ENCODE assay signal across 9 cellular contexts in genomic region chr1:103107696-103108524, GRCh38. TPM values are rescaled to one million over a fixed set of nuclear protein-coding genes. Genes with fewer than 3 reads are reported as not detected.
DNase-seq lines count a peak whose midpoint lies in the region; ATAC-seq and TF ChIP-seq lines count a peak whose summit lies in the region.
"Had no signal": no experiment of that assay in that cellular context is flagged by ENCODE, and none has a peak within 500 bp of the region (broad histone marks: within the 10 kb centered on the region; RNA-seq: fewer than 3 reads in every experiment).

TSS of gene COL11A1 (minus strand) at chr1:103108522. CDS start at chr1:103108178, 344 bp downstream.

- intact Hi-C loops in transverse colon (cut with DNase I; ENCODE audit: low total_unique reads), result loop anchor here (10.0 kb wide), 1 partner anchor 407 kb away; no protein-coding TSS in a partner anchor

- no peak within 1 kb of the TSS for H3K27ac Mint-ChIP-seq in naive B cell

- peak within 1 kb of the TSS in 5 of 8 donors; percentile 16 to 42 (median 24) for H3K4me3 Mint-ChIP-seq in naive B cell

- peaks cover 0 to 8% of the 10 kb centered on the region in 2 donors for H3K36me3 Mint-ChIP-seq in naive B cell

- no peak for TF ChIP-seq EP300 in transverse colon (IDR thresholded peaks at IDR 0.05; ENCODE audit: low read depth)

- H3K27me3 ChIP-seq in transverse colon (peaks cover 29% of the 10 kb centered on the region), SJCRH30 (no peaks in the 10 kb centered on the region)

- 0 to 9% methylated on average over 8 to 26 of the region's 26 CpGs for WGBS in transverse colon (ENCODE audit: low coverage in 1 of 2), 2 donors

- DNase-seq in NCI-H2107 treated with DMSO at 0.1 percent for 48 hours (lab: John Stamatoyannopoulos, UW; ENCODE audit: unreplicated experiment) (peak; percentile 4), NCI-H2107 (lab: John Stamatoyannopoulos, UW) (no peak), epithelial cell of esophagus (ENCODE audit: low read depth) (no peak), naive B cell (no peak), transverse colon (no peak), SJCRH30 (no peak), NCI-H187 treated with DMSO at 0.1 percent for 48 hours (lab: John Stamatoyannopoulos, UW) (no peak)
- DNase-seq: WERI-Rb-1 had no signal

- peaks cover 11 to 16% (median 13%) of the 10 kb centered on the region in 3 donors for H3K4me1 Mint-ChIP-seq in naive B cell

- TF ChIP-seq CTCF in epithelial cell of esophagus (IDR thresholded peaks at IDR 0.05; ENCODE audit: insufficient read depth, low read depth, low read length, missing control alignments) (no peak), transverse colon (IDR thresholded peaks at IDR 0.05) (no peak)

- H3K4me1 ChIP-seq in transverse colon (peaks cover 0 to 20% (median 13%) of the 10 kb centered on the region in 4 donors), SJCRH30 (peaks cover 16% of the 10 kb centered on the region)

- TF ChIP-seq POLR2A in transverse colon (IDR thresholded peaks at IDR 0.05), result no peak

- H3K4me3 ChIP-seq in epithelial cell of esophagus (ENCODE audit: low read length) (peak within 1 kb of the TSS; percentile 10), transverse colon (peak within 1 kb of the TSS; percentile 7 to 39 (median 13)), SJCRH30 (no peak within 1 kb of the TSS)

- H3K27me3 Mint-ChIP-seq in naive B cell, result peaks cover 29 to 33% (median 31%) of the 10 kb centered on the region in 3 donors

- H3K36me3 ChIP-seq in transverse colon (no peaks in the 10 kb centered on the region), SJCRH30 (no peaks in the 10 kb centered on the region)
- H3K36me3 ChIP-seq: WERI-Rb-1 had no signal

- no peak for ATAC-seq in naive B cell (ENCODE audit: low read depth in 2 of 2)
- ATAC-seq in GM18511 (IDR thresholded peaks at IDR 0.05; ENCODE audit: unreplicated experiment), result no peak

- no peak within 1 kb of the TSS for H3K27ac ChIP-seq in transverse colon
- H3K27ac ChIP-seq in SJCRH30, result no peak within 1 kb of the TSS
- H3K27ac ChIP-seq: WERI-Rb-1 had no signal

- in situ Hi-C loops in transverse colon (cut with MboI; ENCODE audit: low pct_ligation_motif_present in 1 of 4, low pct_unique_long_range_greater_than_20kb in 1 of 4, low sequenced_read_pairs in 3 of 4), result loop anchor here in 1 of 4 donors (10.0 kb wide), 1 partner anchor 407 kb away; no protein-coding TSS in a partner anchor

- H3K9me3 ChIP-seq in transverse colon, result no peaks in the 10 kb centered on the region
- H3K9me3 ChIP-seq in SJCRH30 (replicated peaks), result no peaks in the 10 kb centered on the region

- H3K9me3 Mint-ChIP-seq in naive B cell, result peaks cover 0 to 5% (median 0%) of the 10 kb centered on the region in 7 donors

RNA-seq across cellular contexts. Expression of gene COL11A1, which starts in this region (rescaled TPM):
- not detected for polyA plus RNA-seq in naive B cell (ENCODE audit: low read depth in 6 of 6)
- total RNA-seq in transverse colon, result under 1 TPM in 1 of 4 donors, not detected in 3; 0.16 TPM
- total RNA-seq in SJCRH30 (2014; rRNA removed; shearing (Covaris generic)), result 0.35 TPM in 1 of 2 replicates, not detected in the other
